1 cellular context compared by ENCODE assay signal in the genomic region with DNA sequence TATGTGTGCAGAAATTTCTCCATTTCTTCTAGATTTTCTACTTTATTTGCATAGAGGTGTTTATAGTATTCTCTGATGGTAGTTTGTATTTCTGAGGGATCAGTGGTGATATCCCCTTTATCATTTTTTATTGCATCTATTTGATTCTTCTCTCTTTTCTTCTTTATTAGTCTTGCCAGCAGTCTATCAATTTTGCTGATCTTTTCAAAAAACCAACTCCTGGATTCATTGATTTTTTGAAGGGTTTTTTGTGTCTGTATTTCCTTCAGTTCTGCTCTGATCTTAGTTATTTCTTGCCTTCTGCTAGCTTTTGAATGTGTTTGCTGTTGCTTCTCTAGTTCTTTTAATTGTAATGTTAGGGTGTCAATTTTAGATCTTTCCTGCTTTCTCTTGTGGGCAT. TPM values are rescaled to one million over a fixed set of nuclear protein-coding genes. Genes with fewer than 3 reads are reported as not detected.
DNase-seq lines count a peak whose midpoint lies in the region; ATAC-seq, FAIRE-seq and TF ChIP-seq lines count a peak whose summit lies in the region.
"Not testable (repeated sequence)": the region's sequence is repeated elsewhere in the genome, so short reads cannot be mapped to it uniquely, and the experiment has no call there.

No MANE protein-coding gene starts in this region.

- not testable (repeated sequence) for ATAC-seq in K562

- H2AFZ ChIP-seq in K562 (ENCODE audit: low read depth, low read length), result not testable (repeated sequence)

- H3K9ac ChIP-seq in K562 (ENCODE audit: insufficient read depth in 1 of 2, low read depth in 2 of 2, low read length in 2 of 2), result not testable (repeated sequence)

- TF ChIP-seq RAD21 in K562 (CRISPR knock-in tag; conservative IDR thresholded peaks at IDR 0.05 in 1 of 2, IDR thresholded peaks at IDR 0.05 in 1 of 2), result not testable (repeated sequence)

- BruUV-seq in K562 (replicated peaks; lab: Mats Ljungman, UMichigan), result not testable (repeated sequence)

- not testable (repeated sequence) for H3K9me1 ChIP-seq in K562 (ENCODE audit: control insufficient read depth, insufficient read depth, low read length)

- not testable (repeated sequence) for H3K27ac ChIP-seq in K562 (ENCODE audit: extremely low read depth, low read depth, low read length)

- in situ Hi-C loops in K562 (cut with MboI), result not testable (repeated sequence)

- POLR2A ChIA-PET in K562 (lab: Yijun Ruan, JAX), result not testable (repeated sequence)

- H3K79me2 ChIP-seq in K562 (ENCODE audit: control insufficient read depth, insufficient read depth, low read length), result not testable (repeated sequence)

- not testable (repeated sequence) for H3K4me3 ChIP-seq in K562

- not testable (repeated sequence) for H4K20me1 ChIP-seq in K562 (replicated peaks; ENCODE audit: control insufficient read depth, insufficient read depth, low read length)

- TF ChIP-seq CTCF in K562 (IDR thresholded peaks at IDR 0.05 in 2 of 3, conservative IDR thresholded peaks at IDR 0.05 in 1 of 3; ENCODE audit: insufficient read depth in 2 of 3, low read depth in 1 of 3, low read length in 3 of 3), result not testable (repeated sequence)

- not testable (repeated sequence) for TF ChIP-seq POLR2A in K562 (conservative IDR thresholded peaks at IDR 0.05)

- H3K36me3 ChIP-seq in K562 (ENCODE audit: control insufficient read depth, insufficient read depth, low read length), result not testable (repeated sequence)

- FAIRE-seq in K562 (lab: Jason Lieb, UNC), result not testable (repeated sequence)

- intact Hi-C loops in K562 (cut with micrococcal nuclease), result not testable (repeated sequence)

- not testable (repeated sequence) for DNase-seq in K562 (ENCODE audit: extremely low read depth in 1 of 4, low spot score in 3 of 4)

- not testable (repeated sequence) for H3K27me3 ChIP-seq in K562 (ENCODE audit: control insufficient read depth in 2 of 2, insufficient read depth in 2 of 2, low read length in 2 of 2)

- H3K9me3 ChIP-seq in K562 (replicated peaks; ENCODE audit: control insufficient read depth, insufficient read depth, low read depth, low read length), result not testable (repeated sequence)

- H3K4me1 ChIP-seq in K562 (replicated peaks in 1 of 2; ENCODE audit: control insufficient read depth in 2 of 2, insufficient read depth in 2 of 2, low read length in 2 of 2), result not testable (repeated sequence)

- H3K4me2 ChIP-seq in K562 (ENCODE audit: insufficient read depth, low read length), result not testable (repeated sequence)

- CTCF ChIA-PET in K562 (lab: Yijun Ruan, JAX; ENCODE audit: low intra/inter-chr PET ratio), result not testable (repeated sequence)

- not testable (repeated sequence) for TF ChIP-seq EP300 in K562 (IDR thresholded peaks at IDR 0.05; ENCODE audit: low read length)

TF ChIP-seq in K562, 482 proteins besides CTCF, POLR2A, EP300 and RAD21:
- TF ChIP-seq ZNF316 (IDR thresholded peaks at IDR 0.05), result peak; percentile 91
- peak; percentile 46 for TF ChIP-seq MAFG (tag; conservative IDR thresholded peaks at IDR 0.05)
- peak; percentile 66; the same call in 1 of the 2 replicates for TF ChIP-seq C11orf30 (IDR thresholded peaks at IDR 0.05; ENCODE audit: low read depth)
TF ChIP-seq in K562: peak in this region for 3; not testable (repeated sequence) for 479.

RNA-seq across cellular contexts. Expression of gene HMGCS1, which starts 12.4 kb away (rescaled TPM):
- 640 and 1,528 TPM in 2 replicates for total RNA-seq in K562 (2011; cell fraction: chromatin; rRNA removed; ENCODE audit: low replicate concordance)
- 261 and 443 TPM in 2 replicates for total RNA-seq in K562 (2011; cell fraction: nucleolus; rRNA removed)
- 645 and 660 TPM in 2 replicates for total RNA-seq in K562 (2011; cell fraction: nucleoplasm; rRNA removed)
- total RNA-seq in K562 (2014; rRNA removed), result 43.7 and 46.9 TPM in 2 replicates
- total RNA-seq in K562 (2014; rRNA removed; fragmentation: Illumina TruSeq; extraction: Trizol), result 131 and 160 TPM in 2 replicates
- total RNA-seq in K562 (2015; rRNA removed; fragmentation: Illumina TruSeq; extraction: Trizol), result 66.1 and 77.9 TPM in 2 replicates
- 116 and 137 TPM in 2 replicates for total RNA-seq in K562 (2021)
- polyA plus RNA-seq in K562 (2011; rRNA removed), result 337 and 342 TPM in 2 replicates
- polyA plus RNA-seq in K562 (2011; cell fraction: cytosol; rRNA removed), result 38.9 and 149 TPM in 2 replicates
- polyA plus RNA-seq in K562 (2011; cell fraction: nucleus; rRNA removed), result 209 and 452 TPM in 2 replicates
- 49.5 and 143 TPM in 2 replicates for polyA plus RNA-seq in K562 (2012)
- polyA plus RNA-seq in K562 (2014; fragmentation: Illumina TruSeq; extraction: Trizol), result 139 and 165 TPM in 2 replicates
- polyA plus RNA-seq in K562 (2014; fragmentation: Nextera tagmentation; extraction: Ambion mirVana), result 10 to 100 TPM; 84.6 to 93.1 TPM
- 111 and 122 TPM in 2 replicates for polyA plus RNA-seq in K562 (2014; rRNA removed)
- polyA minus RNA-seq in K562 (2011; rRNA and poly(A)+ RNA removed), result 389 and 534 TPM in 2 replicates
- 123 and 131 TPM in 2 replicates for polyA minus RNA-seq in K562 (2011; cell fraction: cytosol; rRNA and poly(A)+ RNA removed)
- polyA minus RNA-seq in K562 (2011; cell fraction: nucleus; rRNA and poly(A)+ RNA removed), result 142 and 344 TPM in 2 replicates
